ENCODE assay signal across 7 cellular contexts in the genomic region with DNA sequence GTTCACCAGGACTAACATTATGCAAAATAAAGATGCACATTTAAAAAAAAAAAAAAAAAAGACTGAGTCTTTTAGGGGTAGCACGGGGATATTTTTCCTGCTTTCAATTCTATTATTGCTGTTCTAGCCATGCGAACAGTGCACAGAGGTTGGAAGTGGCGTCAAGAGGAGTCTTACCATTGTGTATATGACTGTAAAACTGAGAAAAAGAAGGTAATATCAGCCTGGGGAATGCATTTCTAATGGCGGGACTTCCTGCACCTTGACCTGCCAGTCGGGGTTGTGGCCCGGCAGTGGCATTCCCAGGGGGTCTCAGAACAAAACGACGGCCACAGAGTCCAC. TPM values are rescaled to one million over a fixed set of nuclear protein-coding genes. Genes with fewer than 3 reads are reported as not detected.
A peak's percentile ranks its signal among the peaks of the same experiment; 100 is the strongest.
DNase-seq lines count a peak whose midpoint lies in the region; ATAC-seq and TF ChIP-seq lines count a peak whose summit lies in the region.

No MANE protein-coding gene starts in this region.

- no peaks in the 10 kb centered on the region for H3K36me3 ChIP-seq in GM23248 (ENCODE audit: low read depth)
- no peaks in the 10 kb centered on the region for H3K36me3 ChIP-seq in hepatocyte (replicated peaks; ENCODE audit: insufficient read depth, low read depth)

- H3F3A ChIP-seq in GM23248 (ENCODE audit: insufficient read depth): no peaks in the 10 kb centered on the region

- H3K9me2 ChIP-seq in GM23248 (ENCODE audit: insufficient read depth) (no peaks in the 10 kb centered on the region), hepatocyte (replicated peaks; ENCODE audit: insufficient read depth) (no peaks in the 10 kb centered on the region)

- peaks cover 26 to 31% (median 28%) of the 10 kb centered on the region in 3 donors for H3K4me1 Mint-ChIP-seq in T-cell

- TF ChIP-seq CTCF in hepatocyte (IDR thresholded peaks at IDR 0.05; ENCODE audit: poor library complexity): no peak

- POLR2A ChIA-PET in T-cell (lab: Charles Lee): no interaction called here

- no peaks in the 10 kb centered on the region for H3K36me3 Mint-ChIP-seq in T-cell

- no peak overlapping the region for H3K4me3 ChIP-seq in GM23248
- peak overlapping the region; percentile 29 for H3K4me3 ChIP-seq in hepatocyte
- H3K4me3 ChIP-seq in skeletal muscle cell (ENCODE audit: low read depth, low read length): peak overlapping the region; percentile 39

- H3K9ac ChIP-seq in GM23248: no peak overlapping the region

- no peaks in the 10 kb centered on the region for H3K4me1 ChIP-seq in GM23248 (ENCODE audit: insufficient read depth)
- H3K4me1 ChIP-seq in hepatocyte (ENCODE audit: insufficient read depth): peaks cover 15% of the 10 kb centered on the region

- H3K4me3 Mint-ChIP-seq in T-cell: peak overlapping the region; percentile 45 to 82 (median 56)

- peaks cover 71 to 90% of the 10 kb centered on the region in 2 donors for H3K27me3 Mint-ChIP-seq in T-cell

- no peaks in the 10 kb centered on the region for H4K20me1 ChIP-seq in GM23248 (ENCODE audit: insufficient read depth)
- no peaks in the 10 kb centered on the region for H4K20me1 ChIP-seq in hepatocyte (ENCODE audit: insufficient read depth, poor library complexity, severe bottlenecking)

- H3K4me2 ChIP-seq in GM23248 (ENCODE audit: unreplicated experiment) (peak overlapping the region; percentile 14), hepatocyte (peak overlapping the region; percentile 93)

- ATAC-seq in T-cell (replicated peaks in 1 of 4) (no peak), HG03025 (IDR thresholded peaks at IDR 0.05; ENCODE audit: low FRiP score, unreplicated experiment) (no peak)

- DNase-seq in GM23248 (no peak), T-cell (no peak), hepatocyte (ENCODE audit: low spot score) (no peak), skeletal muscle cell (ENCODE audit: low read depth) (no peak), mesenteric fat pad (ENCODE audit: low spot score) (no peak), NCI-H1048 (lab: John Stamatoyannopoulos, UW) (no peak)

- 22 to 25% methylated on average over 8 of the region's 8 CpGs for WGBS in GM23248 (ENCODE audit: low coverage in 1 of 2, low lambda C conversion rate in 2 of 2, missing lambda C conversion rate in 2 of 2), 2 experiments
- WGBS in hepatocyte (ENCODE audit: low lambda C conversion rate, missing lambda C conversion rate): 3% methylated on average over 8 of the region's 8 CpGs

- H3K27ac Mint-ChIP-seq in T-cell: no peak overlapping the region

- no peaks in the 10 kb centered on the region for H3K9me3 Mint-ChIP-seq in T-cell

- CTCF ChIA-PET in T-cell (lab: Charles Lee): no interaction called here

- H3K27ac ChIP-seq in GM23248 (no peak overlapping the region), hepatocyte (no peak overlapping the region)

- H3K9me3 ChIP-seq in GM23248 (ENCODE audit: low read depth): no peaks in the 10 kb centered on the region
- H3K9me3 ChIP-seq in hepatocyte (ENCODE audit: low read depth): peaks cover 3% of the 10 kb centered on the region

- H3K27me3 ChIP-seq in GM23248 (replicated peaks; ENCODE audit: insufficient read depth) (peaks cover 96% of the 10 kb centered on the region), hepatocyte (peaks cover 100% of the 10 kb centered on the region)

- H3K79me2 ChIP-seq in GM23248 (ENCODE audit: insufficient read depth) (no peaks in the 10 kb centered on the region), hepatocyte (no peaks in the 10 kb centered on the region)

- in situ Hi-C loops in GM23248 (cut with MboI): no loop called here

- H2AFZ ChIP-seq in GM23248 (no peak overlapping the region), hepatocyte (peak overlapping the region; percentile 90)

RNA-seq across cellular contexts. Expression of gene VAX2, which starts 13.2 kb away (rescaled TPM):
- total RNA-seq in GM23248 (2014; rRNA removed; shearing (Covaris generic)): 1.1 and 2.0 TPM in 2 replicates
- polyA plus RNA-seq in GM23248 (2016; fragmentation: Nextera tagmentation; extraction: Ambion mirVana) (0.85 and 1.5 TPM in 2 replicates), hepatocyte (0.23 and 1.2 TPM in 2 replicates)
- total RNA-seq in T-cell (not detected), hepatocyte (0.20 and 0.52 TPM in 2 replicates), mesenteric fat pad (2.0 TPM)

RNA-seq across cellular contexts. Expression of gene ATP6V1B1, which starts 48.5 kb away (rescaled TPM):
- total RNA-seq in GM23248 (2014; rRNA removed; shearing (Covaris generic)): not detected in 2 replicates
- polyA plus RNA-seq in GM23248 (2016; fragmentation: Nextera tagmentation; extraction: Ambion mirVana) (0.60 TPM in 1 of 2 replicates, not detected in the other), hepatocyte (2.9 and 4.0 TPM in 2 replicates)
- total RNA-seq in T-cell (not detected), hepatocyte (0.84 and 1.7 TPM in 2 replicates), mesenteric fat pad (2.4 TPM)

RNA-seq across cellular contexts. Expression of gene CD207, which starts 51.6 kb away (rescaled TPM):
- total RNA-seq in GM23248 (2014; rRNA removed; shearing (Covaris generic)): not detected in 2 replicates
- polyA plus RNA-seq in GM23248 (2016; fragmentation: Nextera tagmentation; extraction: Ambion mirVana) (not detected in 2 replicates), hepatocyte (0.29 TPM in 1 of 2 replicates, not detected in the other)
- total RNA-seq in T-cell (not detected), hepatocyte (not detected in 2 replicates), mesenteric fat pad (0.29 TPM)
